ENCODE assay signal across 1 cellular context in the genomic region with DNA sequence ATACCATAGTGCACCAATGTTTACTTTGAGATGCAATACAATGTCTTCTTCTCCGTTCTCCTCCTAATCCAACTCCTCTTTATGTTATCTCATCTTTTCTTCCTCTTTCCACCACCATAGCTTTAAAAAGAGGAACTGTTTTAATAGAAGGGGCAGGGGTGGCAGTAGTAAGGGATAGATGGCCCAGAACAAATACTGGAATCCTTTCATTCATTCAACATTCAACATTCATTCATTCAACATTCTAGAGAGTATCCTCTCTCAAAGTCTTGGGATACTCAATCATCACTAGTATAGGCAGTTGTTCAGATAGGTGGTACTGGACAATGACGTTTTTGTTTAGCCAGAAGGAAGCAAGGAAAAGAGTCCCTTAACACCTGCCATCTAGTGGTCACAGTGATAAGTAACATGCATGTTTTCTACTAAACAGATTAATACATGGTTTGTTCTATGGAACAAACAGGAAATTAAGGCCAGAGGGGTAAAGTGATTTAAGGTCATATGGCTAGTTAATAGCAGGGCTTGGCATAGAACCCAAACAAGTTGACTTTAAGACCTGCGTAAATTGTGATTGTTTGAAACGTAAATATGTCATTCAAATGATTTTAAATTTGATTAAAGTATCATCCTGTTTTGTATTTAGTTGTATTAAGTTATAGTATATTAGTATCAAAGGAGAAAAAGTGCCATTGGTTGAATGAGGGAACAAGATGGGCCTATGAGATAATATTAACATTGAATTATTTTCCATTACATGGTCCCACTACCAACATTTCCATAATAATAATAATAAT.
TF ChIP-seq lines count a peak whose summit lies in the region.

No MANE protein-coding gene starts in this region.

TF ChIP-seq in K562, 482 proteins besides CTCF, POLR2A, EP300 and RAD21 (continued from another document and continues in another):
- no peak for TF ChIP-seq SRSF3 (IDR thresholded peaks at IDR 0.05; ENCODE audit: insufficient read depth, low read length)
- TF ChIP-seq LARP7 (IDR thresholded peaks at IDR 0.05): no peak
- TF ChIP-seq ZNF239 (CRISPR knock-in tag; IDR thresholded peaks at IDR 0.05): no peak
- TF ChIP-seq, protein P1, sequence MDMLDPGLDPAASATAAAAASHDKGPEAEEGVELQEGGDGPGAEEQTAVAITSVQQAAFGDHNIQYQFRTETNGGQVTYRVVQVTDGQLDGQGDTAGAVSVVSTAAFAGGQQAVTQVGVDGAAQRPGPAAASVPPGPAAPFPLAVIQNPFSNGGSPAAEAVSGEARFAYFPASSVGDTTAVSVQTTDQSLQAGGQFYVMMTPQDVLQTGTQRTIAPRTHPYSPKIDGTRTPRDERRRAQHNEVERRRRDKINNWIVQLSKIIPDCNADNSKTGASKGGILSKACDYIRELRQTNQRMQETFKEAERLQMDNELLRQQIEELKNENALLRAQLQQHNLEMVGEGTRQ (CRISPR knock-in tag; IDR thresholded peaks at IDR 0.05): no peak
- TF ChIP-seq POLR2AphosphoS2 (IDR thresholded peaks at IDR 0.05; ENCODE audit: low read length): no peak
- TF ChIP-seq NR1H2 (CRISPR knock-in tag; IDR thresholded peaks at IDR 0.05): no peak
- peak; percentile 35 to 61; a peak in 2 of 4 replicates for TF ChIP-seq ETV6 (IDR thresholded peaks at IDR 0.05; ENCODE audit: borderline replicate concordance in 1 of 2, low read depth in 2 of 2, low read length in 1 of 2)
- no peak for TF ChIP-seq ETV6 (CRISPR knock-in tag; IDR thresholded peaks at IDR 0.05; ENCODE audit: borderline replicate concordance)
- TF ChIP-seq FOSL1 (tag; conservative IDR thresholded peaks at IDR 0.05): no peak
- TF ChIP-seq ZNF445 (CRISPR knock-in tag; IDR thresholded peaks at IDR 0.05; ENCODE audit: low read depth): no peak
- no peak for TF ChIP-seq ZNF76 (CRISPR knock-in tag; IDR thresholded peaks at IDR 0.05; ENCODE audit: borderline replicate concordance)
- no peak for TF ChIP-seq ZNF324 (CRISPR knock-in tag; IDR thresholded peaks at IDR 0.05)
- TF ChIP-seq GABPB2 (CRISPR knock-in tag; conservative IDR thresholded peaks at IDR 0.05): no peak
- TF ChIP-seq, protein P2, sequence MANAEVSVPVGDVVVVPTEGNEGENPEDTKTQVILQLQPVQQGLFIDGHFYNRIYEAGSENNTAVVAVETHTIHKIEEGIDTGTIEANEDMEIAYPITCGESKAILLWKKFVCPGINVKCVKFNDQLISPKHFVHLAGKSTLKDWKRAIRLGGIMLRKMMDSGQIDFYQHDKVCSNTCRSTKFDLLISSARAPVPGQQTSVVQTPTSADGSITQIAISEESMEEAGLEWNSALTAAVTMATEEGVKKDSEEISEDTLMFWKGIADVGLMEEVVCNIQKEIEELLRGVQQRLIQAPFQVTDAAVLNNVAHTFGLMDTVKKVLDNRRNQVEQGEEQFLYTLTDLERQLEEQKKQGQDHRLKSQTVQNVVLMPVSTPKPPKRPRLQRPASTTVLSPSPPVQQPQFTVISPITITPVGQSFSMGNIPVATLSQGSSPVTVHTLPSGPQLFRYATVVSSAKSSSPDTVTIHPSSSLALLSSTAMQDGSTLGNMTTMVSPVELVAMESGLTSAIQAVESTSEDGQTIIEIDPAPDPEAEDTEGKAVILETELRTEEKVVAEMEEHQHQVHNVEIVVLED (CRISPR knock-in tag; IDR thresholded peaks at IDR 0.05): no peak
- no peak for TF ChIP-seq HIVEP1 (CRISPR knock-in tag; IDR thresholded peaks at IDR 0.05)
- TF ChIP-seq FOXJ2 (tag; IDR thresholded peaks at IDR 0.05): 0 out of 2 replicates have a peak, but pooled peaks have one; percentile 31
- no peak for TF ChIP-seq BCL6 (CRISPR knock-in tag; IDR thresholded peaks at IDR 0.05)
- TF ChIP-seq ARID3B (CRISPR knock-in tag; IDR thresholded peaks at IDR 0.05; ENCODE audit: borderline replicate concordance): no peak
- TF ChIP-seq, protein P3, sequence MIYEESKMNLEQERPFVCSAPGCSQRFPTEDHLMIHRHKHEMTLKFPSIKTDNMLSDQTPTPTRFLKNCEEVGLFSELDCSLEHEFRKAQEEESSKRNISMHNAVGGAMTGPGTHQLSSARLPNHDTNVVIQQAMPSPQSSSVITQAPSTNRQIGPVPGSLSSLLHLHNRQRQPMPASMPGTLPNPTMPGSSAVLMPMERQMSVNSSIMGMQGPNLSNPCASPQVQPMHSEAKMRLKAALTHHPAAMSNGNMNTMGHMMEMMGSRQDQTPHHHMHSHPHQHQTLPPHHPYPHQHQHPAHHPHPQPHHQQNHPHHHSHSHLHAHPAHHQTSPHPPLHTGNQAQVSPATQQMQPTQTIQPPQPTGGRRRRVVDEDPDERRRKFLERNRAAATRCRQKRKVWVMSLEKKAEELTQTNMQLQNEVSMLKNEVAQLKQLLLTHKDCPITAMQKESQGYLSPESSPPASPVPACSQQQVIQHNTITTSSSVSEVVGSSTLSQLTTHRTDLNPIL (CRISPR knock-in tag; IDR thresholded peaks at IDR 0.05): no peak
- TF ChIP-seq SRSF1 (IDR thresholded peaks at IDR 0.05; ENCODE audit: low read depth, low read length): no peak
- no peak for TF ChIP-seq ZBTB1 (CRISPR knock-in tag; IDR thresholded peaks at IDR 0.05; ENCODE audit: borderline replicate concordance, low read depth)
- no peak for TF ChIP-seq ESRRA (IDR thresholded peaks at IDR 0.05; ENCODE audit: borderline replicate concordance, low read depth)
- no peak for TF ChIP-seq POLR3G (IDR thresholded peaks at IDR 0.05; ENCODE audit: extremely low read depth, insufficient read length, insufficient replicate concordance)
- TF ChIP-seq ZNF277 (CRISPR knock-in tag; IDR thresholded peaks at IDR 0.05; ENCODE audit: borderline replicate concordance): no peak
- TF ChIP-seq ZNF436 (CRISPR knock-in tag; IDR thresholded peaks at IDR 0.05): no peak
- no peak for TF ChIP-seq CBX3 (IDR thresholded peaks at IDR 0.05; ENCODE audit: borderline replicate concordance in 1 of 2, low read length in 2 of 2)
- no peak for TF ChIP-seq ZC3H8 (IDR thresholded peaks at IDR 0.05)
- no peak for TF ChIP-seq E4F1 (CRISPR knock-in tag; IDR thresholded peaks at IDR 0.05; ENCODE audit: borderline replicate concordance)
- TF ChIP-seq ZNF695 (CRISPR knock-in tag; IDR thresholded peaks at IDR 0.05): no peak
- TF ChIP-seq PPARD (CRISPR knock-in tag; IDR thresholded peaks at IDR 0.05): no peak
- TF ChIP-seq HCFC1 (IDR thresholded peaks at IDR 0.05; ENCODE audit: low read depth, low read length): no peak
- TF ChIP-seq, protein P4, sequence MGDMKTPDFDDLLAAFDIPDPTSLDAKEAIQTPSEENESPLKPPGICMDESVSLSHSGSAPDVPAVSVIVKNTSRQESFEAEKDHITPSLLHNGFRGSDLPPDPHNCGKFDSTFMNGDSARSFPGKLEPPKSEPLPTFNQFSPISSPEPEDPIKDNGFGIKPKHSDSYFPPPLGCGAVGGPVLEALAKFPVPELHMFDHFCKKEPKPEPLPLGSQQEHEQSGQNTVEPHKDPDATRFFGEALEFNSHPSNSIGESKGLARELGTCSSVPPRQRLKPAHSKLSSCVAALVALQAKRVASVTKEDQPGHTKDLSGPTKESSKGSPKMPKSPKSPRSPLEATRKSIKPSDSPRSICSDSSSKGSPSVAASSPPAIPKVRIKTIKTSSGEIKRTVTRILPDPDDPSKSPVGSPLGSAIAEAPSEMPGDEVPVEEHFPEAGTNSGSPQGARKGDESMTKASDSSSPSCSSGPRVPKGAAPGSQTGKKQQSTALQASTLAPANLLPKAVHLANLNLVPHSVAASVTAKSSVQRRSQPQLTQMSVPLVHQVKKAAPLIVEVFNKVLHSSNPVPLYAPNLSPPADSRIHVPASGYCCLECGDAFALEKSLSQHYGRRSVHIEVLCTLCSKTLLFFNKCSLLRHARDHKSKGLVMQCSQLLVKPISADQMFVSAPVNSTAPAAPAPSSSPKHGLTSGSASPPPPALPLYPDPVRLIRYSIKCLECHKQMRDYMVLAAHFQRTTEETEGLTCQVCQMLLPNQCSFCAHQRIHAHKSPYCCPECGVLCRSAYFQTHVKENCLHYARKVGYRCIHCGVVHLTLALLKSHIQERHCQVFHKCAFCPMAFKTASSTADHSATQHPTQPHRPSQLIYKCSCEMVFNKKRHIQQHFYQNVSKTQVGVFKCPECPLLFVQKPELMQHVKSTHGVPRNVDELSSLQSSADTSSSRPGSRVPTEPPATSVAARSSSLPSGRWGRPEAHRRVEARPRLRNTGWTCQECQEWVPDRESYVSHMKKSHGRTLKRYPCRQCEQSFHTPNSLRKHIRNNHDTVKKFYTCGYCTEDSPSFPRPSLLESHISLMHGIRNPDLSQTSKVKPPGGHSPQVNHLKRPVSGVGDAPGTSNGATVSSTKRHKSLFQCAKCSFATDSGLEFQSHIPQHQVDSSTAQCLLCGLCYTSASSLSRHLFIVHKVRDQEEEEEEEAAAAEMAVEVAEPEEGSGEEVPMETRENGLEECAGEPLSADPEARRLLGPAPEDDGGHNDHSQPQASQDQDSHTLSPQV (IDR thresholded peaks at IDR 0.05): 0 out of 2 replicates have a peak, but pooled peaks have one; percentile 37
- TF ChIP-seq KAT2B (IDR thresholded peaks at IDR 0.05; ENCODE audit: low read depth, low read length): no peak
- TF ChIP-seq ARID1B (IDR thresholded peaks at IDR 0.05): peak; percentile 49; the same call in 1 of the 2 replicates
- TF ChIP-seq NCOA1 (IDR thresholded peaks at IDR 0.05; ENCODE audit: low read depth): no peak
- TF ChIP-seq NUFIP1 (IDR thresholded peaks at IDR 0.05; ENCODE audit: partially characterized antibody): no peak
- TF ChIP-seq SIN3B (IDR thresholded peaks at IDR 0.05; ENCODE audit: low read depth): no peak
- TF ChIP-seq DDX20 (tag; IDR thresholded peaks at IDR 0.05; ENCODE audit: low read depth): no peak
- no peak for TF ChIP-seq ZNF583 (CRISPR knock-in tag; IDR thresholded peaks at IDR 0.05)
- TF ChIP-seq ARID2 (IDR thresholded peaks at IDR 0.05): no peak
- no peak for TF ChIP-seq SMARCA5 (IDR thresholded peaks at IDR 0.05)
- TF ChIP-seq ZNF707 (CRISPR knock-in tag; conservative IDR thresholded peaks at IDR 0.05): no peak
- TF ChIP-seq, protein P5, sequence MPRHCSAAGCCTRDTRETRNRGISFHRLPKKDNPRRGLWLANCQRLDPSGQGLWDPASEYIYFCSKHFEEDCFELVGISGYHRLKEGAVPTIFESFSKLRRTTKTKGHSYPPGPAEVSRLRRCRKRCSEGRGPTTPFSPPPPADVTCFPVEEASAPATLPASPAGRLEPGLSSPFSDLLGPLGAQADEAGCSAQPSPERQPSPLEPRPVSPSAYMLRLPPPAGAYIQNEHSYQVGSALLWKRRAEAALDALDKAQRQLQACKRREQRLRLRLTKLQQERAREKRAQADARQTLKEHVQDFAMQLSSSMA (CRISPR knock-in tag; IDR thresholded peaks at IDR 0.05): no peak
- TF ChIP-seq ARID3A (IDR thresholded peaks at IDR 0.05; ENCODE audit: borderline replicate concordance, low read depth, low read length): 0 out of 2 replicates have a peak, but pooled peaks have one; percentile 17
